1 cellular context compared by ENCODE assay signal in genomic region chr18:44899832-44900231, GRCh38.
A peak's percentile ranks its signal among the peaks of the same experiment; 100 is the strongest.
TF ChIP-seq lines count a peak whose summit lies in the region.

No MANE protein-coding gene starts in this region.

TF ChIP-seq in H1, 55 proteins besides CTCF, POLR2A, EP300 and RAD21:
- TF ChIP-seq SAP30 (IDR thresholded peaks at IDR 0.05; ENCODE audit: insufficient read depth, insufficient replicate concordance, low read length) (no peak), RXRA (IDR thresholded peaks at IDR 0.05; ENCODE audit: insufficient read depth, low read depth, low read length) (no peak), CEBPB (IDR thresholded peaks at IDR 0.05; ENCODE audit: low read depth, low read length) (peak; percentile 24; the same call in 1 of the 2 replicates)
- TF ChIP-seq, protein P1, sequence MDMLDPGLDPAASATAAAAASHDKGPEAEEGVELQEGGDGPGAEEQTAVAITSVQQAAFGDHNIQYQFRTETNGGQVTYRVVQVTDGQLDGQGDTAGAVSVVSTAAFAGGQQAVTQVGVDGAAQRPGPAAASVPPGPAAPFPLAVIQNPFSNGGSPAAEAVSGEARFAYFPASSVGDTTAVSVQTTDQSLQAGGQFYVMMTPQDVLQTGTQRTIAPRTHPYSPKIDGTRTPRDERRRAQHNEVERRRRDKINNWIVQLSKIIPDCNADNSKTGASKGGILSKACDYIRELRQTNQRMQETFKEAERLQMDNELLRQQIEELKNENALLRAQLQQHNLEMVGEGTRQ (IDR thresholded peaks at IDR 0.05; ENCODE audit: low read length): no peak
